Comparison of ENCODE assay signal across 10 cellular contexts in genomic region chr10:120208488-120208887, GRCh38.
"Had no signal": no experiment of that assay in that cellular context is flagged by ENCODE, and none has a peak within 500 bp of the region (broad histone marks: within the 10 kb centered on the region; RNA-seq: fewer than 3 reads in every experiment).

No MANE protein-coding gene starts in this region.

- H2AFZ ChIP-seq: GM23338 had no signal

- ATAC-seq: GM23338, HCT116, HepG2 had no signal

- FAIRE-seq: H1, HepG2 had no signal

- H3K27ac Mint-ChIP-seq: GM23338, HFFc6, IgD-negative memory B cell had no signal

- H3K36me3 Mint-ChIP-seq: IgD-negative memory B cell had no signal

- H3K36me3 ChIP-seq: HAP-1 had no signal

- H3K4me1 ChIP-seq: HAP-1 had no signal

- DNase-seq: H7, HFFc6, KBM-7 had no signal

- H3K9me3 Mint-ChIP-seq: HFFc6 had no signal

- H3K4me3 Mint-ChIP-seq: GM23338, HFFc6, IgD-negative memory B cell had no signal

- H3K9me3 ChIP-seq: HAP-1 had no signal

- H3K4me2 ChIP-seq: GM23338 had no signal

- H3K4me3 ChIP-seq: GM23338, HAP-1 had no signal

- H3K4me1 Mint-ChIP-seq: GM23338, IgD-negative memory B cell had no signal

- H3K27ac ChIP-seq: HL-60 had no signal
